ENCODE assay signal across 10 cellular contexts in the genomic region with DNA sequence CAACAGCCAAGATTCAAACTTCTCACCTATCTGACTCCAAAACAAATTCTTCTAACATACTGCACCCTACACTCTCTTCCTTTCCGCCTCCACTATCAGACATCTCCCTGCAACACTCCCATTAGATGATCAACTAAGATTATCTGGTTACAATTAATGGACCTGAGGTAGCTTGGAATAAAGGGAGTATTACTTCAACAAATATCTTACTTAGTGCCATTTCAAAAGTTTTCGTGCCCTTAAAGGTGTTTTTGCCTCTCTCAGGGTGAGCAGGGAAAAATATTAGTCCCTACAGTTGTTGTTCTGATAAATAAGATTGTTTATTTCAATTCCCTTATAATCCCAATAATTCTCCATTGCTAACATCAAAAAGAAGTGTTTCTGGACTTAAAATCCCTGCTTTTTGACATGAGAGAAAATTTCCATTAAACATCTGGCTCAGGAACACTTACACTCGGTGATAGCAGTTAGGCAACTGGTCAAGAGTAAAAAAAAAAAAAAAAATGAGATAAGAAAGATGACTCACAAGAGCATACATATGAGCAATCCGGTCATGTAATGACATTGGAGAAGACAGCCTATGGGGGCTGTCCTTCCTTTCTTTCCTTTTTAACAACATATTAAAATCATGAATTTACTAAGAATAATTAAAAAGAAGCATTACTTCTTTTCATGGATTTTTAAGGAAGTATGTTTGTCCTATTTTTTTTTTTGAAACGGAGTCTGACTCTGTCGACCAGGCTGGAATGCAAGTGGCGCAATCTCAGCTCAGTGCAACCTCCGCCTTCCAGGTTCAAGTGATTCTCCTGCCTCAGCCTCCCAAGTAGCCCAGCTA. TPM values are rescaled to one million over a fixed set of nuclear protein-coding genes. Genes with fewer than 3 reads are reported as not detected.
DNase-seq lines count a peak whose midpoint lies in the region; ATAC-seq and FAIRE-seq lines count a peak whose summit lies in the region.
"Had no signal": no experiment of that assay in that cellular context is flagged by ENCODE, and none has a peak within 500 bp of the region (broad histone marks: within the 10 kb centered on the region; RNA-seq: fewer than 3 reads in every experiment).

No MANE protein-coding gene starts in this region.

- peak overlapping the region in 7 of 10 donors; percentile 7 to 55 (median 41) for H3K4me3 Mint-ChIP-seq in naive thymus-derived CD8-positive, alpha-beta T cell
- H3K4me3 Mint-ChIP-seq: activated CD4-positive, alpha-beta memory T cell treated with anti-CD3 and anti-CD28 coated beads, Interleukin-2, amount 10 ng/mL, durations not matched to agents 7 days and 5 days had no signal

- ATAC-seq in naive thymus-derived CD8-positive, alpha-beta T cell = no peak
- no peak for ATAC-seq in HG03045 (IDR thresholded peaks at IDR 0.05; ENCODE audit: unreplicated experiment)

- H3K27me3 Mint-ChIP-seq in naive thymus-derived CD8-positive, alpha-beta T cell = no peaks in the 10 kb centered on the region
- H3K27me3 Mint-ChIP-seq: activated CD4-positive, alpha-beta memory T cell treated with anti-CD3 and anti-CD28 coated beads, Interleukin-2, amount 10 ng/mL, durations not matched to agents 7 days and 5 days had no signal

- H3K9me3 Mint-ChIP-seq in naive thymus-derived CD8-positive, alpha-beta T cell = no peaks in the 10 kb centered on the region
- H3K9me3 Mint-ChIP-seq: activated CD4-positive, alpha-beta memory T cell treated with anti-CD3 and anti-CD28 coated beads, Interleukin-2, amount 10 ng/mL, durations not matched to agents 7 days and 5 days had no signal

- POLR2A ChIA-PET in naive thymus-derived CD8-positive, alpha-beta T cell (lab: Charles Lee) = interaction anchor here (0.9 kb wide), 1 partner anchor 18 kb away, joined by 3 read pairs; no protein-coding TSS in a partner anchor

- H3K36me3 Mint-ChIP-seq in naive thymus-derived CD8-positive, alpha-beta T cell = peaks cover 0 to 40% (median 6%) of the 10 kb centered on the region in 3 donors

- H3K27ac Mint-ChIP-seq in naive thymus-derived CD8-positive, alpha-beta T cell = peak overlapping the region in 3 of 10 donors; percentile 25 to 70 (median 30)
- H3K27ac Mint-ChIP-seq: activated CD4-positive, alpha-beta memory T cell treated with anti-CD3 and anti-CD28 coated beads, Interleukin-2, amount 10 ng/mL, durations not matched to agents 7 days and 5 days had no signal

- no peak for FAIRE-seq in GM19239 (lab: Jason Lieb, UNC)

- peak; percentile 46 for DNase-seq in COLO829 (ENCODE audit: low spot score)
- DNase-seq in MV-4-11 (lab: John Stamatoyannopoulos, UW) = peak; percentile 77
- peak; percentile 43 for DNase-seq in dermis blood vessel endothelial cell
- no peak for DNase-seq in naive thymus-derived CD8-positive, alpha-beta T cell
- DNase-seq in GM19239 (ENCODE audit: insufficient read length, low spot score) = no peak
- no peak for DNase-seq in activated naive CD4-positive, alpha-beta T cell treated with Interleukin-2 at 50 U/mL for 16 hours
- no peak for DNase-seq in D341Med (ENCODE audit: low spot score)
- DNase-seq: activated CD4-positive, alpha-beta memory T cell treated with anti-CD3 and anti-CD28 coated beads, Interleukin-2, amount 10 ng/mL, durations not matched to agents 7 days and 5 days; NCI-H2171 had no signal

- peaks cover 28 to 89% (median 77%) of the 10 kb centered on the region in 4 donors for H3K4me1 Mint-ChIP-seq in naive thymus-derived CD8-positive, alpha-beta T cell

RNA-seq across cellular contexts. Expression of gene RSBN1, which starts 7.6 kb away (rescaled TPM):
- 18.1 and 18.4 TPM in 2 replicates for total RNA-seq in dermis blood vessel endothelial cell
- total RNA-seq in naive thymus-derived CD8-positive, alpha-beta T cell = 10 to 100 TPM; 53.6 to 56.3 TPM
- 10 to 100 TPM; 34.8 to 39.1 (median 37.5) TPM for polyA plus RNA-seq in naive thymus-derived CD8-positive, alpha-beta T cell

RNA-seq across cellular contexts. Expression of gene PHTF1, which starts 45.4 kb away (rescaled TPM):
- total RNA-seq in dermis blood vessel endothelial cell = 65.7 and 69.4 TPM in 2 replicates
- total RNA-seq in naive thymus-derived CD8-positive, alpha-beta T cell = 1 to 10 TPM; 7.7 to 9.9 TPM
- polyA plus RNA-seq in naive thymus-derived CD8-positive, alpha-beta T cell = 1 to 10 TPM; 1.9 to 4.3 (median 3.1) TPM

Comparison
In these comparisons a context has a peak if more than half of its experiments do, and no peak if none do; other contexts are left out.
1. DNase-seq: peak in COLO829 (single experiment), MV-4-11 (single experiment) and dermis blood vessel endothelial cell (single experiment); none in naive thymus-derived CD8-positive, alpha-beta T cell (0 of 10), GM19239 (single experiment), activated naive CD4-positive, alpha-beta T cell treated with Interleukin-2 at 50 U/mL for 16 hours (single experiment) and D341Med (single experiment).